Comparison of ENCODE assay signal across 28 cellular contexts in genomic region chr16:22214402-22214801, GRCh38. TPM values are rescaled to one million over a fixed set of nuclear protein-coding genes. Genes with fewer than 3 reads are reported as not detected.
"Had no signal": no experiment of that assay in that cellular context is flagged by ENCODE, and none has a peak within 500 bp of the region (broad histone marks: within the 10 kb centered on the region; RNA-seq: fewer than 3 reads in every experiment).

No MANE protein-coding gene starts in this region.

- H3K4me1 Mint-ChIP-seq: neural crest cell had no signal

- H3K27ac Mint-ChIP-seq: stimulated activated memory B cell treated with anti-CD40 and anti-IgM and Interleukin-4, amounts not matched to agents 10 μg/mL and 1 μg/mL and 100 μg/mL, for 72 hours; stimulated activated naive CD8-positive, alpha-beta T cell treated with anti-CD3 and anti-CD28 coated beads, Interleukin-15, Interleukin-2, amounts not matched to agents 100 ng/mL and 50 ng/mL, for 24 hours had no signal

- H3K9me3 Mint-ChIP-seq: naive thymus-derived CD8-positive, alpha-beta T cell; neural crest cell; stimulated activated memory B cell treated with anti-CD40 and anti-IgM and Interleukin-4, amounts not matched to agents 10 μg/mL and 1 μg/mL and 100 μg/mL, for 72 hours; stimulated activated naive CD8-positive, alpha-beta T cell treated with anti-CD3 and anti-CD28 coated beads, Interleukin-15, Interleukin-2, amounts not matched to agents 100 ng/mL and 50 ng/mL, for 24 hours had no signal

- H3K27me3 ChIP-seq: dorsolateral prefrontal cortex, gastroesophageal sphincter, ovary, spleen, tibial nerve, upper lobe of right lung, vagina had no signal

- H3K27me3 Mint-ChIP-seq: naive thymus-derived CD8-positive, alpha-beta T cell; stimulated activated memory B cell treated with anti-CD40 and anti-IgM and Interleukin-4, amounts not matched to agents 10 μg/mL and 1 μg/mL and 100 μg/mL, for 72 hours; stimulated activated naive CD8-positive, alpha-beta T cell treated with anti-CD3 and anti-CD28 coated beads, Interleukin-15, Interleukin-2, amounts not matched to agents 100 ng/mL and 50 ng/mL, for 24 hours had no signal

- H3K4me3 Mint-ChIP-seq: naive thymus-derived CD8-positive, alpha-beta T cell; neural crest cell; stimulated activated memory B cell treated with anti-CD40 and anti-IgM and Interleukin-4, amounts not matched to agents 10 μg/mL and 1 μg/mL and 100 μg/mL, for 72 hours; stimulated activated naive CD8-positive, alpha-beta T cell treated with anti-CD3 and anti-CD28 coated beads, Interleukin-15, Interleukin-2, amounts not matched to agents 100 ng/mL and 50 ng/mL, for 24 hours had no signal

- FAIRE-seq: endometrium had no signal

- H3K4me3 ChIP-seq: dorsolateral prefrontal cortex, gastroesophageal sphincter, mucosa of descending colon, ovary, spleen, tibial nerve, upper lobe of right lung, vagina had no signal

- H3K36me3 ChIP-seq: ovary had no signal

- DNase-seq: cortex of kidney; dorsolateral prefrontal cortex; effector CD8-positive, alpha-beta T cell; glutamatergic neuron; islet precursor cell; mammary epithelial cell; mucosa of descending colon; naive thymus-derived CD8-positive, alpha-beta T cell; ovary; right cardiac atrium; spleen; stimulated activated CD4-positive, alpha-beta T cell treated with anti-CD3 and anti-CD28 coated beads, Interleukin-15, amount 100 ng/mL, for 24 hours; stimulated activated CD4-positive, alpha-beta T cell treated with anti-CD3 and anti-CD28 coated beads, Interleukin-1b, Interleukin-23, amount 100 ng/mL, for 48 hours; stimulated activated CD4-positive, alpha-beta T cell treated with anti-CD3 and anti-CD28 coated beads, Interleukin-4, amount 100 ng/mL, for 24 hours; upper lobe of right lung had no signal

- H3K27ac ChIP-seq: gastroesophageal sphincter, ovary, spleen, upper lobe of right lung had no signal

- ATAC-seq: esophagus mucosa; gastroesophageal sphincter; left lobe of liver; mucosa of descending colon; naive thymus-derived CD8-positive, alpha-beta T cell; right cardiac atrium; stimulated activated memory B cell treated with anti-CD40 and anti-IgM and Interleukin-4, amounts not matched to agents 10 μg/mL and 1 μg/mL and 100 μg/mL, for 72 hours; upper lobe of right lung had no signal

- H3K9me3 ChIP-seq: gastroesophageal sphincter, mucosa of descending colon, ovary, upper lobe of right lung, vagina had no signal

RNA-seq across cellular contexts. Expression of gene SDR42E2, which starts 52.1 kb away (rescaled TPM):
- total RNA-seq: esophagus mucosa, gastroesophageal sphincter, left lobe of liver, lower leg skin, mammary epithelial cell, mucosa of descending colon, neural crest cell, posterior vena cava, skeletal muscle tissue, tibial nerve, vagina had no signal
- polyA plus RNA-seq: fibroblast of lung, mammary epithelial cell, right cardiac atrium had no signal
